ENCODE assay signal across 8 cellular contexts in the genomic region with DNA sequence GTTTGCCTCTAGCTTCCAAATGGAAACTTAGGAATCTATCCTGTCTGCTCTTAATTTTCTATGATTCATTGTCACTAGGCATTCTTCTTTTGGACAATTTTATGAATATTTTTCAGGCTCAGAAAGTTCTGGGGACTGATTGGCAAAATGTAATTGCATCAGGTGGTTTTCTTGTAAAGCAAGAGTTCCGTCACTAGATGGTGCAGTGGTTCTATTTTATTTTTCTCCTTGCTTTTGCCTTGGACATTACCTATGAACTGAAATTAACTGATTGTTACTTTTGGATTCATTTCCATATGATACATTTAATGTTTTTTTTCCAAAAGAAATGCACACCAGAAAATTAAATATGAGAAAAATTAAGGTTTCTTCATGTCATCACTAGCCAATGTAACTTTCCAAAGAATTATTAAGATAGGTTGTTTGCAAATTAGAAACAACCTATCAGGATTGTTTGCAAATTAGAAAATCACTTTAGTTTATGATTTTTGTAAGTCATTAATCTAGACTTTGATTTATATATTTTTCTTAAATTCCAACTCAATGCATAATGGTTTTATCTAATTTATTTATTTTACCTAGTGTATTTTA. TPM values are rescaled to one million over a fixed set of nuclear protein-coding genes. Genes with fewer than 3 reads are reported as not detected.
DNase-seq lines count a peak whose midpoint lies in the region; ATAC-seq and TF ChIP-seq lines count a peak whose summit lies in the region.

No MANE protein-coding gene starts in this region.

- no peak overlapping the region for H3K4me3 Mint-ChIP-seq in activated naive CD8-positive, alpha-beta T cell treated with anti-CD3 and anti-CD28 coated beads, Interleukin-2, amount 50 U/mL, for 24 hours

- H3K36me3 ChIP-seq in ascending aorta = no peaks in the 10 kb centered on the region

- peak; percentile 52 to 68 (median 58) for TF ChIP-seq CTCF in ascending aorta (IDR thresholded peaks at IDR 0.05)

- H3K27me3 Mint-ChIP-seq in activated naive CD8-positive, alpha-beta T cell treated with anti-CD3 and anti-CD28 coated beads, Interleukin-2, amount 50 U/mL, for 24 hours = no peaks in the 10 kb centered on the region

- H3K9me3 ChIP-seq in ascending aorta = no peaks in the 10 kb centered on the region

- no peaks in the 10 kb centered on the region for H3K9me3 Mint-ChIP-seq in activated naive CD8-positive, alpha-beta T cell treated with anti-CD3 and anti-CD28 coated beads, Interleukin-2, amount 50 U/mL, for 24 hours

- ATAC-seq in activated naive CD8-positive, alpha-beta T cell treated with anti-CD3 and anti-CD28 coated beads, Interleukin-2, amount 50 U/mL, for 24 hours = no peak
- ATAC-seq in GM21825 (IDR thresholded peaks at IDR 0.05; ENCODE audit: unreplicated experiment) = no peak
- no peak for ATAC-seq in HG03520 (IDR thresholded peaks at IDR 0.05; ENCODE audit: unreplicated experiment)

- H3K27ac Mint-ChIP-seq in activated naive CD8-positive, alpha-beta T cell treated with anti-CD3 and anti-CD28 coated beads, Interleukin-2, amount 50 U/mL, for 24 hours = no peak overlapping the region

- intact Hi-C loops in ascending aorta (cut with DNase I) = loop anchor here (1.0 to 10.0 kb wide), 6 partner anchors 70 to 1309 kb away; partner anchors contain the start of gene EDN1

- H3K4me1 Mint-ChIP-seq in activated naive CD8-positive, alpha-beta T cell treated with anti-CD3 and anti-CD28 coated beads, Interleukin-2, amount 50 U/mL, for 24 hours = no peaks in the 10 kb centered on the region

- H3K27me3 ChIP-seq in ascending aorta = no peaks in the 10 kb centered on the region

- H3K4me3 ChIP-seq in ascending aorta = no peak overlapping the region

- H3K4me1 ChIP-seq in ascending aorta = peaks cover 0 to 21% of the 10 kb centered on the region in 2 donors

- H3K36me3 Mint-ChIP-seq in activated naive CD8-positive, alpha-beta T cell treated with anti-CD3 and anti-CD28 coated beads, Interleukin-2, amount 50 U/mL, for 24 hours (ENCODE audit: low read depth) = no peaks in the 10 kb centered on the region

- no peak overlapping the region for H3K27ac ChIP-seq in ascending aorta

- peak; percentile 5 for DNase-seq in NCI-H345 (lab: John Stamatoyannopoulos, UW)
- DNase-seq in NCI-H345 treated with DMSO at 0.1 percent for 48 hours (lab: John Stamatoyannopoulos, UW; ENCODE audit: unreplicated experiment) = no peak
- peak; percentile 66 for DNase-seq in NAMALWA (ENCODE audit: low spot score)
- DNase-seq in ascending aorta (ENCODE audit: low spot score in 2 of 2) = no peak
- peak; percentile 72 for DNase-seq in left kidney (ENCODE audit: low read depth, low spot score)
- DNase-seq in activated naive CD8-positive, alpha-beta T cell treated with anti-CD3 and anti-CD28 coated beads, Interleukin-2, amount 50 U/mL, for 24 hours = no peak

RNA-seq across cellular contexts. Expression of gene TMEM170B, which starts 48.0 kb away (rescaled TPM):
- total RNA-seq in ascending aorta = 0.53 TPM

Comparison
In these comparisons a context has a peak if more than half of its experiments do, and no peak if none do; other contexts are left out.
1. DNase-seq: peak in NCI-H345 (single experiment), NAMALWA (single experiment) and left kidney (single experiment); none in NCI-H345 treated with DMSO at 0.1 percent for 48 hours (single experiment), ascending aorta (0 of 2) and activated naive CD8-positive, alpha-beta T cell treated with anti-CD3 and anti-CD28 coated beads, Interleukin-2, amount 50 U/mL, for 24 hours (single experiment).